In genomic region chr12:72289633-72290032, GRCh38 we compare ENCODE assay signal across 23 cellular contexts. TPM values are rescaled to one million over a fixed set of nuclear protein-coding genes. Genes with fewer than 3 reads are reported as not detected.
DNase-seq lines count a peak whose midpoint lies in the region; ATAC-seq, FAIRE-seq and TF ChIP-seq lines count a peak whose summit lies in the region.
"Had no signal": no experiment of that assay in that cellular context is flagged by ENCODE, and none has a peak within 500 bp of the region (broad histone marks: within the 10 kb centered on the region; RNA-seq: fewer than 3 reads in every experiment).

No MANE protein-coding gene starts in this region.

- no peaks in the 10 kb centered on the region for H3K4me1 Mint-ChIP-seq in astrocyte (ENCODE audit: low read depth, unreplicated experiment)
- H3K4me1 Mint-ChIP-seq: CD14-positive monocyte had no signal

- H3K4me3 Mint-ChIP-seq in astrocyte (ENCODE audit: unreplicated experiment): no peak overlapping the region
- H3K4me3 Mint-ChIP-seq: CD14-positive monocyte, H9 had no signal

- H2AFZ ChIP-seq in GM23248: no peak overlapping the region
- H2AFZ ChIP-seq in astrocyte (ENCODE audit: low read depth, low read length): no peak overlapping the region

- no peak for TF ChIP-seq CTCF in astrocyte (IDR thresholded peaks at IDR 0.05; ENCODE audit: insufficient read depth, low read depth, low read length)
- no peak for TF ChIP-seq CTCF in heart left ventricle (IDR thresholded peaks at IDR 0.05)

- WGBS in GM23248 (ENCODE audit: low coverage in 1 of 2, low lambda C conversion rate in 2 of 2, missing lambda C conversion rate in 2 of 2), 2 experiments: 21 to 36% methylated on average over 2 of the region's 2 CpGs
- WGBS in heart left ventricle, 4 donors: 89 to 96% (median 94%) methylated on average over 2 of the region's 2 CpGs

- ATAC-seq in heart left ventricle: no peak
- ATAC-seq in HG03378 (IDR thresholded peaks at IDR 0.05; ENCODE audit: unreplicated experiment): no peak
- ATAC-seq: GM12878 had no signal

- H3K27me3 ChIP-seq in GM23248 (replicated peaks; ENCODE audit: insufficient read depth) (no peaks in the 10 kb centered on the region), astrocyte (ENCODE audit: insufficient read depth, low read length) (no peaks in the 10 kb centered on the region), heart left ventricle (peaks cover 0 to 5% (median 0%) of the 10 kb centered on the region in 9 donors)

- H3F3A ChIP-seq in GM23248 (ENCODE audit: insufficient read depth): no peaks in the 10 kb centered on the region

- H4K20me1 ChIP-seq in GM23248 (ENCODE audit: insufficient read depth) (no peaks in the 10 kb centered on the region), astrocyte (ENCODE audit: insufficient read depth, low read length) (no peaks in the 10 kb centered on the region)

- H3K9ac ChIP-seq in GM23248 (no peak overlapping the region), astrocyte (ENCODE audit: low read length) (no peak overlapping the region)

- H3K4me1 ChIP-seq in GM23248 (ENCODE audit: insufficient read depth) (no peaks in the 10 kb centered on the region), astrocyte (ENCODE audit: insufficient read depth, low read length) (peaks cover 7% of the 10 kb centered on the region), heart left ventricle (no peaks in the 10 kb centered on the region)

- H3K4me2 ChIP-seq in GM23248 (ENCODE audit: unreplicated experiment) (peak overlapping the region; percentile 12), astrocyte (ENCODE audit: low read length) (peak overlapping the region; percentile 40)

- H3K79me2 ChIP-seq in GM23248 (ENCODE audit: insufficient read depth) (no peaks in the 10 kb centered on the region), astrocyte (ENCODE audit: insufficient read depth, low read length) (peaks cover 14% of the 10 kb centered on the region)

- FAIRE-seq in astrocyte (lab: Jason Lieb, UNC): no peak
- FAIRE-seq: A204.1, GM12878, RCC 7860 had no signal

- H3K27ac ChIP-seq in GM23248: no peak overlapping the region
- peak overlapping the region; percentile 44 for H3K27ac ChIP-seq in astrocyte (ENCODE audit: low read depth, low read length)
- H3K27ac ChIP-seq in heart left ventricle: no peak overlapping the region

- no peaks in the 10 kb centered on the region for H3K36me3 Mint-ChIP-seq in astrocyte (ENCODE audit: low read depth, unreplicated experiment)
- H3K36me3 Mint-ChIP-seq: CD14-positive monocyte had no signal

- intact Hi-C loops in heart left ventricle (cut with DNase I): loop anchor here in 1 of 10 donors (10.0 kb wide), 1 partner anchor 275 kb away; no protein-coding TSS in a partner anchor

- H3K9me3 ChIP-seq in GM23248 (ENCODE audit: low read depth) (no peaks in the 10 kb centered on the region), astrocyte (ENCODE audit: insufficient read depth, low read depth, low read length) (no peaks in the 10 kb centered on the region), heart left ventricle (no peaks in the 10 kb centered on the region)

- no peaks in the 10 kb centered on the region for H3K9me2 ChIP-seq in GM23248 (ENCODE audit: insufficient read depth)

- in situ Hi-C loops in GM23248 (cut with MboI): no loop called here

- H3K36me3 ChIP-seq in GM23248 (ENCODE audit: low read depth): no peaks in the 10 kb centered on the region
- H3K36me3 ChIP-seq in astrocyte (ENCODE audit: insufficient read depth, low read length): no peaks in the 10 kb centered on the region
- H3K36me3 ChIP-seq in heart left ventricle: no peaks in the 10 kb centered on the region

- DNase-seq in A172 (ENCODE audit: low spot score): peak; percentile 27
- peak; percentile 24 for DNase-seq in GM23248
- DNase-seq in astrocyte (ENCODE audit: low read depth): no peak
- peak; percentile 41 for DNase-seq in kidney tubule cell (ENCODE audit: low spot score)
- no peak for DNase-seq in heart left ventricle
- DNase-seq in NCI-H526 (lab: John Stamatoyannopoulos, UW): no peak
- DNase-seq: DMS53, H9, KG1, NCI-H1105, NCI-H146, NCI-H2029, NCI-H226, NCI-H524, NCI-H82, SW 1271 had no signal

- H3K4me3 ChIP-seq in GM23248 (no peak overlapping the region), astrocyte (ENCODE audit: insufficient read depth, low read depth, low read length) (no peak overlapping the region), heart left ventricle (no peak overlapping the region)
- H3K4me3 ChIP-seq: GM12878 had no signal

- no peaks in the 10 kb centered on the region for H3K9me3 Mint-ChIP-seq in astrocyte (ENCODE audit: unreplicated experiment)
- H3K9me3 Mint-ChIP-seq: H9 had no signal

- H3K27ac Mint-ChIP-seq in astrocyte (ENCODE audit: unreplicated experiment): no peak overlapping the region
- H3K27ac Mint-ChIP-seq: CD14-positive monocyte, H9 had no signal

- no peaks in the 10 kb centered on the region for H3K27me3 Mint-ChIP-seq in astrocyte (ENCODE audit: low read depth, unreplicated experiment)

- TF ChIP-seq POLR2A in heart left ventricle (IDR thresholded peaks at IDR 0.05): no peak

RNA-seq across cellular contexts. Expression of gene TRHDE, which starts 17.5 kb away (rescaled TPM):
- total RNA-seq in A172 (2014; rRNA removed; shearing (Covaris generic)): 0.05 and 0.12 TPM in 2 replicates
- total RNA-seq in GM23248 (2014; rRNA removed; shearing (Covaris generic)): 2.8 and 9.2 TPM in 2 replicates
- polyA plus RNA-seq in GM23248 (2016; fragmentation: Nextera tagmentation; extraction: Ambion mirVana) (1.4 and 1.5 TPM in 2 replicates), heart left ventricle (under 1 TPM; 0.01 to 0.04 TPM)
- total RNA-seq in astrocyte (0.87 and 1.4 TPM in 2 replicates), heart left ventricle (1 to 10 TPM in 2 of 9 donors, under 1 TPM in 6, not detected in 1; 0.08 to 3.1 (median 0.45) TPM)
- total RNA-seq: GM12878, OCI-LY7, SK-MEL-5 had no signal
- polyA plus RNA-seq: CD14-positive monocyte, GM12878 had no signal

Comparison
In these comparisons a context has a peak if more than half of its experiments do, and no peak if none do; other contexts are left out.
1. DNase-seq: peak in A172 (single experiment), GM23248 (single experiment) and kidney tubule cell (single experiment); none in astrocyte (single experiment), heart left ventricle (0 of 5) and NCI-H526 (0 of 2).